ENCODE assay signal across 10 cellular contexts in genomic region chr3:172708905-172709775, GRCh38. TPM values are rescaled to one million over a fixed set of nuclear protein-coding genes. Genes with fewer than 3 reads are reported as not detected.
DNase-seq lines count a peak whose midpoint lies in the region; FAIRE-seq and TF ChIP-seq lines count a peak whose summit lies in the region.
"Had no signal": no experiment of that assay in that cellular context is flagged by ENCODE, and none has a peak within 500 bp of the region (broad histone marks: within the 10 kb centered on the region; RNA-seq: fewer than 3 reads in every experiment).

No MANE protein-coding gene starts in this region.

- TF ChIP-seq CTCF in AG04449 (IDR thresholded peaks at IDR 0.05; ENCODE audit: insufficient read depth, low read length, missing control alignments) (no peak), HFFc6 (IDR thresholded peaks at IDR 0.05) (no peak), MCF 10A (IDR thresholded peaks at IDR 0.05; ENCODE audit: unreplicated experiment) (no peak), mesothelial cell of epicardium (IDR thresholded peaks at IDR 0.05; ENCODE audit: unreplicated experiment) (no peak)

- H3K27me3 ChIP-seq in HAP-1 (ENCODE audit: low read depth), result no peaks in the 10 kb centered on the region

- POLR2A ChIA-PET in AG04449 (lab: Yijun Ruan, JAX) (interaction anchor here (2.3 kb wide), 1 partner anchor 40 kb away, joined by 14 read pairs; the partner anchor contains the start of gene ECT2), MCF 10A (lab: Yijun Ruan, JAX) (interaction anchor here (0.6 to 5.8 kb wide), 9 partner anchors 9 to 100 kb away, joined by 3 to 89 read pairs (median 14); partner anchors contain the start of gene ECT2)

- no peak for FAIRE-seq in frontal cortex (lab: Jason Lieb, UNC)

- H3K4me1 ChIP-seq in HAP-1, result peaks cover 3% of the 10 kb centered on the region; the same call in 1 of the 2 replicates

- H3K27me3 Mint-ChIP-seq in HFFc6 (ENCODE audit: insufficient read depth) (0 out of 2 replicates have a peak, but pooled peaks cover 3% of the 10 kb centered on the region), MCF 10A (ENCODE audit: insufficient read depth, unreplicated experiment) (no peaks in the 10 kb centered on the region), mesothelial cell of epicardium (ENCODE audit: low read depth) (peaks cover 4% of the 10 kb centered on the region)

- CTCF ChIA-PET in AG04449 (lab: Yijun Ruan, JAX) (interaction anchor here (1.0 to 2.7 kb wide), 5 partner anchors 9 to 41 kb away, joined by 3 to 11 read pairs (median 10); partner anchors contain the start of gene ECT2), MCF 10A (lab: Yijun Ruan, JAX) (interaction anchor here (1.1 to 10.5 kb wide), 9 partner anchors 8 to 39 kb away, joined by 3 to 212 read pairs (median 14); no protein-coding TSS in a partner anchor)

- intact Hi-C loops in MCF 10A (cut with micrococcal nuclease), result no loop called here

- peak overlapping the region; percentile 98 for H3K27ac Mint-ChIP-seq in HFFc6
- peak overlapping the region; percentile 84 for H3K27ac Mint-ChIP-seq in MCF 10A (ENCODE audit: low read depth, unreplicated experiment)
- H3K27ac Mint-ChIP-seq in mesothelial cell of epicardium, result no peak overlapping the region

- no peaks in the 10 kb centered on the region for H3K9me3 ChIP-seq in HAP-1

- H3K4me3 ChIP-seq in AG04449 (ENCODE audit: low read depth, low read length) (peak overlapping the region; percentile 19), HAP-1 (no peak overlapping the region)

- H3K36me3 Mint-ChIP-seq in HFFc6 (ENCODE audit: low read depth) (peaks cover 3% of the 10 kb centered on the region; the same call in 1 of the 2 replicates), MCF 10A (ENCODE audit: insufficient read depth, unreplicated experiment) (peaks cover 5% of the 10 kb centered on the region), mesothelial cell of epicardium (no peaks in the 10 kb centered on the region)

- BruUV-seq in MCF 10A (replicated peaks; lab: Mats Ljungman, UMichigan), result no TSS peak

- H3K9me3 Mint-ChIP-seq in HFFc6, result no peaks in the 10 kb centered on the region
- no peaks in the 10 kb centered on the region for H3K9me3 Mint-ChIP-seq in MCF 10A (ENCODE audit: unreplicated experiment)
- no peaks in the 10 kb centered on the region for H3K9me3 Mint-ChIP-seq in mesothelial cell of epicardium

- H3K36me3 ChIP-seq in HAP-1 (replicated peaks), result no peaks in the 10 kb centered on the region

- peaks cover 63% of the 10 kb centered on the region for H3K4me1 Mint-ChIP-seq in HFFc6 (ENCODE audit: low read depth)
- H3K4me1 Mint-ChIP-seq in MCF 10A (ENCODE audit: insufficient read depth, unreplicated experiment), result peaks cover 8% of the 10 kb centered on the region
- peaks cover 17% of the 10 kb centered on the region for H3K4me1 Mint-ChIP-seq in mesothelial cell of epicardium

- peak overlapping the region; percentile 99 for H3K4me3 Mint-ChIP-seq in HFFc6
- H3K4me3 Mint-ChIP-seq in MCF 10A (ENCODE audit: unreplicated experiment), result peak overlapping the region; percentile 94
- peak overlapping the region; percentile 93 for H3K4me3 Mint-ChIP-seq in mesothelial cell of epicardium

- DNase-seq in AG04449 (ENCODE audit: low read depth, low spot score), result no peak
- DNase-seq in HFFc6, result peak; percentile 22
- peak; percentile 14 for DNase-seq in MCF 10A (ENCODE audit: unreplicated experiment)
- DNase-seq in mesothelial cell of epicardium (ENCODE audit: low spot score in 2 of 2, unreplicated experiment in 2 of 2), result no peak
- no peak for DNase-seq in HAP-1 (ENCODE audit: low spot score in 2 of 2)
- no peak for DNase-seq in GM03348 (ENCODE audit: low spot score)
- no peak for DNase-seq in frontal cortex (ENCODE audit: low spot score in 2 of 2)
- DNase-seq in HPDE6-E6E7 (ENCODE audit: extremely low spot score), result no peak
- DNase-seq: hippocampal formation, NCI-H2029 treated with DMSO at 0.1 percent for 48 hours had no signal

- in situ Hi-C loops in HAP-1 (cut with MboI; ENCODE audit: low sequenced_read_pairs), result no loop called here

RNA-seq across cellular contexts. Expression of gene NCEH1, which starts 1.7 kb away (rescaled TPM):
- 10 to 100 TPM; 42.1 to 82.6 (median 76.3) TPM for total RNA-seq in HFFc6 (2021; fragmentation: NEBNext Ultra II Directional; extraction: Animal tissue kit (Norgen Biotek cat#: 25700))
- total RNA-seq in MCF 10A (2022) (27.8 and 28.8 TPM in 2 replicates), mesothelial cell of epicardium (1.6 to 1.8 TPM (median 1.8 TPM) in 3 replicates), frontal cortex (4.9 TPM)

RNA-seq across cellular contexts. Expression of gene ECT2, which starts 41.4 kb away (rescaled TPM):
- 10 to 100 TPM; 29.1 to 62.4 (median 50.6) TPM for total RNA-seq in HFFc6 (2021; fragmentation: NEBNext Ultra II Directional; extraction: Animal tissue kit (Norgen Biotek cat#: 25700))
- total RNA-seq in MCF 10A (2022) (54.8 and 63.9 TPM in 2 replicates), mesothelial cell of epicardium (20.9 to 22.6 TPM (median 21.9 TPM) in 3 replicates), frontal cortex (11.8 TPM)

Comparison
In these comparisons a context has a peak if more than half of its experiments do, and no peak if none do; other contexts are left out.
1. DNase-seq: peak in HFFc6 (single experiment) and MCF 10A (single experiment); none in AG04449 (single experiment), mesothelial cell of epicardium (0 of 2), HAP-1 (0 of 2), GM03348 (single experiment), frontal cortex (0 of 2) and HPDE6-E6E7 (single experiment).
2. Peak in every context shown above with its lines, with median percentiles within 50 percentile points of each other: H3K4me3 Mint-ChIP-seq.